ENCODE assay signal across 13 cellular contexts in genomic region chr3:58164916-58165821, GRCh38. TPM values are rescaled to one million over a fixed set of nuclear protein-coding genes. Genes with fewer than 3 reads are reported as not detected.
DNase-seq lines count a peak whose midpoint lies in the region; ATAC-seq and TF ChIP-seq lines count a peak whose summit lies in the region.
"Had no signal": no experiment of that assay in that cellular context is flagged by ENCODE, and none has a peak within 500 bp of the region (broad histone marks: within the 10 kb centered on the region; RNA-seq: fewer than 3 reads in every experiment).

No MANE protein-coding gene starts in this region.

- H3K4me2 ChIP-seq in GM23248 (ENCODE audit: unreplicated experiment), result no peak overlapping the region

- in situ Hi-C loops in brain microvascular endothelial cell (cut with HindIII; ENCODE audit: low pct_ligation_motif_present, low sequenced_read_pairs), result loop anchor here (25.0 kb wide), 1 partner anchor 153 kb away; the partner anchor contains the start of gene FLNB
- in situ Hi-C loops in GM23248 (cut with MboI), result no loop called here

- no peaks in the 10 kb centered on the region for H4K20me1 ChIP-seq in GM23248 (ENCODE audit: insufficient read depth)

- H3K9ac ChIP-seq in liver (ENCODE audit: low read depth in 1 of 2, low read length in 2 of 2), result peak overlapping the region; percentile 5 to 18
- H3K9ac ChIP-seq in GM23248, result no peak overlapping the region
- H3K9ac ChIP-seq: SK-N-SH had no signal

- no peak for TF ChIP-seq CTCF in brain microvascular endothelial cell (IDR thresholded peaks at IDR 0.05; ENCODE audit: low read depth, low read length, missing control alignments)
- no peak for TF ChIP-seq CTCF in liver (IDR thresholded peaks at IDR 0.05; ENCODE audit: low read depth, low read length, missing input control)
- no peak for TF ChIP-seq CTCF in tibial artery (IDR thresholded peaks at IDR 0.05)

- no peak overlapping the region for H3K4me3 ChIP-seq in brain microvascular endothelial cell (ENCODE audit: low read depth, low read length)
- H3K4me3 ChIP-seq in liver (ENCODE audit: low read depth in 1 of 3, low read length in 3 of 3), result no peak overlapping the region
- no peak overlapping the region for H3K4me3 ChIP-seq in tibial artery
- no peak overlapping the region for H3K4me3 ChIP-seq in GM23248

- ATAC-seq in GM19351 (IDR thresholded peaks at IDR 0.05; ENCODE audit: unreplicated experiment) (no peak), GM21737 (IDR thresholded peaks at IDR 0.05; ENCODE audit: unreplicated experiment) (no peak)
- ATAC-seq: activated CD8-positive, alpha-beta memory T cell treated with anti-CD3 and anti-CD28 coated beads, Interleukin-2, amount 10 ng/mL, durations not matched to agents 7 days and 5 days had no signal

- H3K27ac ChIP-seq in brain microvascular endothelial cell, result peak overlapping the region; percentile 1
- H3K27ac ChIP-seq in liver (ENCODE audit: low read depth in 1 of 2, low read length in 2 of 2), result peak overlapping the region; percentile 78 to 87
- peak overlapping the region; percentile 69 to 84 for H3K27ac ChIP-seq in tibial artery
- H3K27ac ChIP-seq in GM23248, result no peak overlapping the region

- no peak for TF ChIP-seq RAD21 in liver (IDR thresholded peaks at IDR 0.05)

- H3K4me1 ChIP-seq in liver (ENCODE audit: control insufficient read depth in 4 of 4, insufficient read depth in 4 of 4, low read length in 3 of 4) (peaks cover 21 to 71% (median 58%) of the 10 kb centered on the region in 4 donors), tibial artery (peaks cover 0 to 56% (median 32%) of the 10 kb centered on the region in 4 donors), GM23248 (ENCODE audit: insufficient read depth) (peaks cover 27% of the 10 kb centered on the region)

- H3K36me3 ChIP-seq in brain microvascular endothelial cell (replicated peaks) (peaks cover 97% of the 10 kb centered on the region), liver (ENCODE audit: control insufficient read depth in 4 of 4, insufficient read depth in 3 of 4, low read depth in 1 of 4, low read length in 3 of 4) (peaks cover 0 to 11% (median 4%) of the 10 kb centered on the region in 4 donors), tibial artery (peaks cover 17 to 59% (median 47%) of the 10 kb centered on the region in 3 donors), GM23248 (ENCODE audit: low read depth) (peaks cover 52% of the 10 kb centered on the region)

- no peaks in the 10 kb centered on the region for H3K79me2 ChIP-seq in GM23248 (ENCODE audit: insufficient read depth)

- intact Hi-C loops in tibial artery (cut with DNase I; ENCODE audit: low total_unique reads), result loop anchor here (10.0 kb wide), 1 partner anchor 300 kb away; no protein-coding TSS in a partner anchor

- peak; percentile 21 for DNase-seq in DMS153 (lab: John Stamatoyannopoulos, UW)
- no peak for DNase-seq in DMS153 treated with DMSO at 0.1 percent for 48 hours (lab: John Stamatoyannopoulos, UW; ENCODE audit: unreplicated experiment)
- no peak for DNase-seq in brain microvascular endothelial cell
- no peak for DNase-seq in tibial artery
- no peak for DNase-seq in GM23248
- DNase-seq: 8988T; activated CD8-positive, alpha-beta memory T cell treated with anti-CD3 and anti-CD28 coated beads, Interleukin-2, amount 10 ng/mL, durations not matched to agents 7 days and 5 days; GF-D8; stimulated activated naive CD4-positive, alpha-beta T cell had no signal

- H3K9me2 ChIP-seq in GM23248 (ENCODE audit: insufficient read depth), result no peaks in the 10 kb centered on the region
- H3K9me2 ChIP-seq: SK-N-SH had no signal

- H2AFZ ChIP-seq in GM23248, result no peak overlapping the region

- no peaks in the 10 kb centered on the region for H3K9me3 ChIP-seq in liver (ENCODE audit: control insufficient read depth in 4 of 4, low read length in 3 of 4)
- no peaks in the 10 kb centered on the region for H3K9me3 ChIP-seq in tibial artery
- no peaks in the 10 kb centered on the region for H3K9me3 ChIP-seq in GM23248 (ENCODE audit: low read depth)
- H3K9me3 ChIP-seq: SK-N-SH had no signal

- no peaks in the 10 kb centered on the region for H3K27me3 ChIP-seq in brain microvascular endothelial cell (replicated peaks)
- no peaks in the 10 kb centered on the region for H3K27me3 ChIP-seq in liver (ENCODE audit: control insufficient read depth in 4 of 4, insufficient read depth in 4 of 4, low read length in 3 of 4)
- no peaks in the 10 kb centered on the region for H3K27me3 ChIP-seq in tibial artery
- H3K27me3 ChIP-seq in GM23248 (replicated peaks; ENCODE audit: insufficient read depth), result no peaks in the 10 kb centered on the region

- H3F3A ChIP-seq in GM23248 (ENCODE audit: insufficient read depth), result peaks cover 50% of the 10 kb centered on the region

- WGBS in liver, result 70% methylated on average over 15 of the region's 15 CpGs
- WGBS in GM23248 (ENCODE audit: low coverage in 1 of 2, low lambda C conversion rate in 2 of 2, missing lambda C conversion rate in 2 of 2), 2 experiments, result 83 to 86% methylated on average over 15 of the region's 15 CpGs

TF ChIP-seq in liver, 16 proteins besides CTCF, POLR2A, EP300 and RAD21:
- TF ChIP-seq ZBTB33 (IDR thresholded peaks at IDR 0.05) (no peak), EGR1 (IDR thresholded peaks at IDR 0.05; ENCODE audit: low read depth in 2 of 2) (no peak), REST (IDR thresholded peaks at IDR 0.05) (peak; percentile 41), NR2F2 (IDR thresholded peaks at IDR 0.05) (no peak), SP1 (IDR thresholded peaks at IDR 0.05) (no peak), RXRA (IDR thresholded peaks at IDR 0.05) (peak in 1 of 2 donors; percentile 8), YY1 (IDR thresholded peaks at IDR 0.05) (no peak), FOXA2 (IDR thresholded peaks at IDR 0.05) (no peak), MAX (IDR thresholded peaks at IDR 0.05) (no peak), JUND (IDR thresholded peaks at IDR 0.05) (no peak), GABPA (IDR thresholded peaks at IDR 0.05 in 1 of 2, conservative IDR thresholded peaks at IDR 0.05 in 1 of 2) (no peak), FOXA1 (IDR thresholded peaks at IDR 0.05) (no peak), TAF1 (conservative IDR thresholded peaks at IDR 0.05) (no peak), HNF4G (IDR thresholded peaks at IDR 0.05) (no peak)

RNA-seq across cellular contexts. Expression of gene DNASE1L3, which starts 45.6 kb away (rescaled TPM):
- total RNA-seq in liver, result 100 to 1,000 TPM in 1 of 2 donors, 10 to 100 TPM in 1; 76.1 to 162 TPM
- polyA plus RNA-seq in liver (100 to 1,000 TPM in 1 of 2 donors, 10 to 100 TPM in 1; 94.5 to 201 TPM), GM23248 (2016; fragmentation: Nextera tagmentation; extraction: Ambion mirVana) (not detected in 2 replicates)
- not detected in 2 replicates for total RNA-seq in GM23248 (2014; rRNA removed; shearing (Covaris generic))
- total RNA-seq: activated CD8-positive, alpha-beta memory T cell treated with anti-CD3 and anti-CD28 coated beads, Interleukin-2, amount 10 ng/mL, durations not matched to agents 7 days and 5 days had no signal
- polyA plus RNA-seq: SK-N-SH had no signal

Comparison
In these comparisons a context has a peak if more than half of its experiments do, and no peak if none do; other contexts are left out.
1. RNA of gene DNASE1L3, which starts 45.6 kb away (total RNA-seq): 76.1 to 162 TPM in liver; not detected in GM23248; every median in the first group is over 10 times any median in the second.